ENCODE assay signal across 24 cellular contexts in genomic region chr1:21879928-21880618, GRCh38. TPM values are rescaled to one million over a fixed set of nuclear protein-coding genes. Genes with fewer than 3 reads are reported as not detected.
DNase-seq lines count a peak whose midpoint lies in the region; ATAC-seq, FAIRE-seq and TF ChIP-seq lines count a peak whose summit lies in the region.
"Had no signal": no experiment of that assay in that cellular context is flagged by ENCODE, and none has a peak within 500 bp of the region (broad histone marks: within the 10 kb centered on the region; RNA-seq: fewer than 3 reads in every experiment).

No MANE protein-coding gene starts in this region.

- peak; percentile 83 for ATAC-seq in Right ventricle myocardium superior (ENCODE audit: poor library complexity)
- peak; percentile 25 to 26 for ATAC-seq in gastrocnemius medialis
- ATAC-seq: HCT116 had no signal

- dilution Hi-C loops in endothelial cell of umbilical vein (cut with MboI; ENCODE audit: extremely low pct_ligation_motif_present, low sequenced_read_pairs) = no loop called here

- TF ChIP-seq CTCF in endothelial cell of umbilical vein (IDR thresholded peaks at IDR 0.05; ENCODE audit: extremely low read depth in 1 of 2, insufficient read depth in 1 of 2, low read depth in 1 of 2, low read length in 2 of 2) (no peak), right atrium auricular region (IDR thresholded peaks at IDR 0.05) (no peak), gastrocnemius medialis (IDR thresholded peaks at IDR 0.05 in 4 of 5, conservative IDR thresholded peaks at IDR 0.05 in 1 of 5) (no peak)

- no peak overlapping the region for H3K4me3 Mint-ChIP-seq in activated T-cell treated with anti-CD3 and anti-CD28 coated beads, Interleukin-2, amount 50 U/mL, for 24 hours
- H3K4me3 Mint-ChIP-seq: CD4-positive, alpha-beta memory T cell had no signal

- no peak overlapping the region for H3K4me2 ChIP-seq in endothelial cell of umbilical vein (ENCODE audit: insufficient read depth, low read length)
- H3K4me2 ChIP-seq: SK-N-SH had no signal

- TF ChIP-seq POLR2A in endothelial cell of umbilical vein (IDR thresholded peaks at IDR 0.05; ENCODE audit: low read depth, low read length) (no peak), gastrocnemius medialis (IDR thresholded peaks at IDR 0.05) (no peak)

- no peaks in the 10 kb centered on the region for H3K27me3 Mint-ChIP-seq in activated T-cell treated with anti-CD3 and anti-CD28 coated beads, Interleukin-2, amount 50 U/mL, for 24 hours
- H3K27me3 Mint-ChIP-seq: CD4-positive, alpha-beta memory T cell had no signal

- intact Hi-C loops in endothelial cell of umbilical vein (cut with micrococcal nuclease) = no loop called here
- intact Hi-C loops in Right ventricle myocardium superior (cut with DNase I) = no loop called here
- intact Hi-C loops in gastrocnemius medialis (cut with DNase I; ENCODE audit: low total_unique reads) = no loop called here

- POLR2A ChIA-PET in endothelial cell of umbilical vein (lab: Charles Lee) = no interaction called here

- H3K9me3 ChIP-seq in endothelial cell of umbilical vein (replicated peaks; ENCODE audit: control insufficient read depth, insufficient read depth, low read length) = no peaks in the 10 kb centered on the region
- H3K9me3 ChIP-seq in right atrium auricular region = no peaks in the 10 kb centered on the region
- no peaks in the 10 kb centered on the region for H3K9me3 ChIP-seq in gastrocnemius medialis
- H3K9me3 ChIP-seq: SK-N-SH had no signal

- H3K36me3 ChIP-seq in endothelial cell of umbilical vein (ENCODE audit: control insufficient read depth in 2 of 2, extremely low read depth in 1 of 2, insufficient read depth in 2 of 2, low read length in 2 of 2) (peaks cover 76 to 90% of the 10 kb centered on the region in 2 experiments), right atrium auricular region (peaks cover 84% of the 10 kb centered on the region), gastrocnemius medialis (peaks cover 0 to 66% of the 10 kb centered on the region in 2 donors)

- no peak overlapping the region for H3K9ac ChIP-seq in endothelial cell of umbilical vein (replicated peaks; ENCODE audit: extremely low read depth, insufficient read depth, low read length)
- H3K9ac ChIP-seq: SK-N-SH had no signal

- FAIRE-seq in endothelial cell of umbilical vein (lab: Jason Lieb, UNC) = no peak
- FAIRE-seq: GM18507 had no signal

- H3K4me1 Mint-ChIP-seq in activated T-cell treated with anti-CD3 and anti-CD28 coated beads, Interleukin-2, amount 50 U/mL, for 24 hours (ENCODE audit: low read depth) = no peaks in the 10 kb centered on the region
- H3K4me1 Mint-ChIP-seq: CD4-positive, alpha-beta memory T cell had no signal

- no peaks in the 10 kb centered on the region for H3K9me1 ChIP-seq in endothelial cell of umbilical vein (replicated peaks; ENCODE audit: control insufficient read depth, extremely low read depth, insufficient read depth, low read length)

- no peaks in the 10 kb centered on the region for H3K9me3 Mint-ChIP-seq in activated T-cell treated with anti-CD3 and anti-CD28 coated beads, Interleukin-2, amount 50 U/mL, for 24 hours
- H3K9me3 Mint-ChIP-seq: CD4-positive, alpha-beta memory T cell had no signal

- peaks cover 73% of the 10 kb centered on the region for H3K79me2 ChIP-seq in endothelial cell of umbilical vein (ENCODE audit: control insufficient read depth, insufficient read depth, low read length)

- H3K27ac ChIP-seq in endothelial cell of umbilical vein (ENCODE audit: insufficient read depth, low read depth, low read length) (no peak overlapping the region), right atrium auricular region (peak overlapping the region; percentile 51 to 62), gastrocnemius medialis (peak overlapping the region in 1 of 4 donors; percentile 18)
- H3K27ac ChIP-seq: RWPE1 had no signal

- BruUV-seq in endothelial cell of umbilical vein (replicated peaks; lab: Mats Ljungman, UMichigan) = TSS peak; percentile 41

- H2AFZ ChIP-seq in endothelial cell of umbilical vein (ENCODE audit: low read depth, low read length) = no peak overlapping the region

- DNase-seq in endothelial cell of umbilical vein (ENCODE audit: low read depth, low spot score) (no peak), Right ventricle myocardium superior (no peak), right atrium auricular region (ENCODE audit: low spot score) (no peak), gastrocnemius medialis (no peak), HUDEP-2 (lab: John Stamatoyannopoulos, UW; ENCODE audit: unreplicated experiment in 76 of 76) (no peak), NCI-H2227 (lab: John Stamatoyannopoulos, UW; ENCODE audit: unreplicated experiment) (no peak)
- no peak for DNase-seq in activated T-cell treated with anti-CD3 and anti-CD28 coated beads, Interleukin-2, amount 50 U/mL, for 24 hours
- DNase-seq: C1 segment of cervical spinal cord; CD4-positive, alpha-beta memory T cell; COR-L47; DMS53; Karpas-422; NCI-H1092 treated with DMSO at 0.1 percent for 48 hours; NCI-H1436 treated with DMSO at 0.1 percent for 48 hours; NCI-H187 treated with DMSO at 0.1 percent for 48 hours; NCI-H2171 treated with DMSO at 0.1 percent for 48 hours; NCI-H524; NCI-H774; NK-92 treated with Interleukin-12 subunit alpha and Interleukin-12 subunit beta, amount 100 ng/mL, for 24 hours; SIG-M5; SK-N-SH had no signal

- H3K27me3 ChIP-seq in endothelial cell of umbilical vein (ENCODE audit: control insufficient read depth in 2 of 2, insufficient read depth in 2 of 2, low read length in 2 of 2) (no peaks in the 10 kb centered on the region), right atrium auricular region (no peaks in the 10 kb centered on the region), gastrocnemius medialis (no peaks in the 10 kb centered on the region)

- H3K4me3 ChIP-seq in endothelial cell of umbilical vein (replicated peaks in 1 of 3; ENCODE audit: insufficient read depth in 1 of 3, low read depth in 1 of 3, low read length in 3 of 3) (no peak overlapping the region), right atrium auricular region (no peak overlapping the region), gastrocnemius medialis (no peak overlapping the region)

- CTCF ChIA-PET in endothelial cell of umbilical vein (lab: Charles Lee) = no interaction called here

- in situ Hi-C loops in gastrocnemius medialis (cut with MboI; ENCODE audit: low sequenced_read_pairs in 4 of 4) = no loop called here

- H3K4me1 ChIP-seq in endothelial cell of umbilical vein (ENCODE audit: control insufficient read depth, extremely low read depth, insufficient read depth, low read length) (no peaks in the 10 kb centered on the region), right atrium auricular region (peaks cover 0 to 21% of the 10 kb centered on the region in 2 donors), gastrocnemius medialis (no peaks in the 10 kb centered on the region)

- no peaks in the 10 kb centered on the region for H3K36me3 Mint-ChIP-seq in activated T-cell treated with anti-CD3 and anti-CD28 coated beads, Interleukin-2, amount 50 U/mL, for 24 hours (ENCODE audit: low read depth)
- H3K36me3 Mint-ChIP-seq: CD4-positive, alpha-beta memory T cell had no signal

- no peaks in the 10 kb centered on the region for H4K20me1 ChIP-seq in endothelial cell of umbilical vein (replicated peaks; ENCODE audit: control insufficient read depth, extremely low read depth, insufficient read depth, low read length)

- no peak overlapping the region for H3K27ac Mint-ChIP-seq in activated T-cell treated with anti-CD3 and anti-CD28 coated beads, Interleukin-2, amount 50 U/mL, for 24 hours
- H3K27ac Mint-ChIP-seq: CD4-positive, alpha-beta memory T cell had no signal

TF ChIP-seq in endothelial cell of umbilical vein, 7 proteins besides CTCF, POLR2A, EP300 and RAD21:
- TF ChIP-seq JUN (IDR thresholded peaks at IDR 0.05; ENCODE audit: borderline replicate concordance, insufficient read depth, insufficient read length, low read depth) (no peak), GATA2 (IDR thresholded peaks at IDR 0.05; ENCODE audit: insufficient read depth, insufficient read length, low read depth, low read length) (no peak), POLR2AphosphoS5 (IDR thresholded peaks at IDR 0.05; ENCODE audit: insufficient read depth, low read depth, low read length) (no peak), MYC (IDR thresholded peaks at IDR 0.05; ENCODE audit: low read depth, low read length) (no peak), MAX (IDR thresholded peaks at IDR 0.05; ENCODE audit: insufficient read depth, insufficient read length) (no peak), EZH2 (IDR thresholded peaks at IDR 0.05; ENCODE audit: borderline replicate concordance, low read depth, low read length, severe bottlenecking) (no peak), FOS (IDR thresholded peaks at IDR 0.05; ENCODE audit: borderline replicate concordance, insufficient read depth, low read length) (no peak)

RNA-seq across cellular contexts. Expression of gene HSPG2, which starts 57.0 kb away (rescaled TPM):
- total RNA-seq in endothelial cell of umbilical vein (3,499 and 3,960 TPM in 2 replicates), Right ventricle myocardium superior (263 TPM), right atrium auricular region (100 to 1,000 TPM; 424 to 557 TPM), gastrocnemius medialis (100 to 1,000 TPM in 1 of 4 donors, 10 to 100 TPM in 3; 68.9 to 108 (median 83.5) TPM)
- polyA plus RNA-seq in endothelial cell of umbilical vein = 734 and 849 TPM in 2 replicates
- polyA plus RNA-seq in endothelial cell of umbilical vein (2011; cell fraction: cytosol; rRNA removed) = 751 and 1,165 TPM in 2 replicates
- polyA plus RNA-seq in endothelial cell of umbilical vein (2011; cell fraction: nucleus; rRNA removed) = 1,616 and 1,967 TPM in 2 replicates
- polyA plus RNA-seq in endothelial cell of umbilical vein (2012) = 1,500 and 2,412 TPM in 2 replicates
- 1,494 and 1,598 TPM in 2 replicates for polyA minus RNA-seq in endothelial cell of umbilical vein
- polyA minus RNA-seq in endothelial cell of umbilical vein (2011; cell fraction: cytosol; rRNA and poly(A)+ RNA removed) = 16.5 TPM
- 1,216 and 2,140 TPM in 2 replicates for polyA minus RNA-seq in endothelial cell of umbilical vein (2011; cell fraction: nucleus; rRNA and poly(A)+ RNA removed)
- polyA plus RNA-seq: CD4-positive, alpha-beta memory T cell had no signal
